In the genomic region with DNA sequence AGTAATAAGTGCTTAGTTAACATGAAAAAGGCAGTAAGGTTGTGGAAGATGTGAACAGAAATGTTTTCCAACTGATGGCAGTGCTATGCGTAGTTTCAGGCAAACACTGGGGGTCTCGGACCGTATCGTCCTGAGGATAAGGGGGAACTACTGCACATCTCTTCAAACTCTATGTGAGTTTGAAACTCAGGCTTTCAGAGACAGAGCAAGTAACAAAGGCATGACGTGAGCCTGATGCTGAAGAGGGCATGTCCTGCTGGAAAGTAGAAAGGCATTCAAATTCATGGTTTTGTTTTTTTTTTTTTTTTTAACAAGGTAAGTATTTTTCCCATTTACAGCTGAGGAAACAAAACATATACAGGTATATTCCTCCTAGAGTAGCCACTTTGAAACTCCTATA, we compare ENCODE assay signal across 21 cellular contexts. TPM values are rescaled to one million over a fixed set of nuclear protein-coding genes. Genes with fewer than 3 reads are reported as not detected.
DNase-seq lines count a peak whose midpoint lies in the region; FAIRE-seq and TF ChIP-seq lines count a peak whose summit lies in the region.
"Had no signal": no experiment of that assay in that cellular context is flagged by ENCODE, and none has a peak within 500 bp of the region (broad histone marks: within the 10 kb centered on the region; RNA-seq: fewer than 3 reads in every experiment).

No MANE protein-coding gene starts in this region.

- no peak overlapping the region for H2AK5ac ChIP-seq in H1 (ENCODE audit: low read depth, low read length)

- no peak overlapping the region for H4K8ac ChIP-seq in H1 (ENCODE audit: extremely low read depth, insufficient read depth, low read length)

- no peak overlapping the region for H3K27ac Mint-ChIP-seq in HFFc6
- H3K27ac Mint-ChIP-seq: CD4-positive, alpha-beta T cell; IgD-negative memory B cell had no signal

- peak overlapping the region; percentile 42 for H3K4me3 ChIP-seq in HUES6 (ENCODE audit: low read depth, low read length)
- peak overlapping the region in 1 of 4 experiments; percentile 11; a peak in 1 of 8 replicates for H3K4me3 ChIP-seq in H1 (ENCODE audit: extremely low read depth in 1 of 4, insufficient read depth in 2 of 4, low read depth in 3 of 4, low read length in 4 of 4)
- H3K4me3 ChIP-seq in iPS-18c (ENCODE audit: insufficient read depth, low read depth, low read length): peak overlapping the region; percentile 32; the same call in 1 of the 2 replicates
- no peak overlapping the region for H3K4me3 ChIP-seq in MG63
- H3K4me3 ChIP-seq: A549, HAP-1 had no signal

- no peak overlapping the region for H3K14ac ChIP-seq in H1 (ENCODE audit: insufficient read length)

- no peak for DNase-seq in H1 (ENCODE audit: low read depth in 1 of 2, low spot score in 2 of 2)
- DNase-seq in cerebellar nuclear complex (lab: John Stamatoyannopoulos, UW): no peak
- DNase-seq in MG63: no peak
- no peak for DNase-seq in GM10248 (ENCODE audit: extremely low spot score)
- no peak for DNase-seq in HFFc6
- DNase-seq: AML-193; Caco-2; CD4-positive, alpha-beta T cell; GOT3; KBM-7 had no signal

- no peak for TF ChIP-seq RAD21 in H1 (IDR thresholded peaks at IDR 0.05 in 1 of 2, conservative IDR thresholded peaks at IDR 0.05 in 1 of 2; ENCODE audit: low read depth in 2 of 2, low read length in 2 of 2)

- H2BK120ac ChIP-seq in H1 (replicated peaks; ENCODE audit: low read depth, low read length): no peak overlapping the region

- no peak for FAIRE-seq in H1 (lab: Jason Lieb, UNC)
- FAIRE-seq: A549, D721Med, GM12891, HepG2 had no signal

- no peaks in the 10 kb centered on the region for H3K9me3 Mint-ChIP-seq in HFFc6
- H3K9me3 Mint-ChIP-seq: CD4-positive, alpha-beta T cell; IgD-negative memory B cell had no signal

- H2BK15ac ChIP-seq in H1 (ENCODE audit: low read length): no peak overlapping the region; the same call in 1 of the 2 replicates

- TF ChIP-seq EP300 in H1 (IDR thresholded peaks at IDR 0.05; ENCODE audit: borderline replicate concordance in 1 of 2, low read depth in 2 of 2, low read length in 2 of 2): no peak

- H3K27me3 Mint-ChIP-seq in HFFc6 (ENCODE audit: insufficient read depth): peaks cover 7% of the 10 kb centered on the region

- H4K20me1 ChIP-seq in H1 (replicated peaks in 1 of 2; ENCODE audit: control insufficient read depth in 1 of 2, insufficient read depth in 2 of 2, low read length in 2 of 2): no peaks in the 10 kb centered on the region

- no peaks in the 10 kb centered on the region for H3K79me1 ChIP-seq in H1 (ENCODE audit: low read depth, low read length)

- peaks cover 13% of the 10 kb centered on the region for H3K4me1 ChIP-seq in ES-I3 (ENCODE audit: insufficient read depth, low read length)
- peaks cover 12% of the 10 kb centered on the region for H3K4me1 ChIP-seq in HUES6 (ENCODE audit: control insufficient read depth, insufficient read depth, low read length)
- H3K4me1 ChIP-seq in H1 (replicated peaks in 1 of 4; ENCODE audit: control insufficient read depth in 3 of 4, insufficient read depth in 4 of 4, low read length in 3 of 4): peaks cover 0 to 9% (median 6%) of the 10 kb centered on the region in 4 experiments; a peak in 5 of 7 replicates
- H3K4me1 ChIP-seq: A549, Caco-2 had no signal

- no peak overlapping the region for H3K56ac ChIP-seq in H1 (replicated peaks; ENCODE audit: insufficient read length, low read depth, low read length)

- POLR2A ChIA-PET in H1 (lab: Charles Lee; ENCODE audit: partially characterized antibody) (no interaction called here), GM10248 (lab: Yijun Ruan, JAX) (no interaction called here)

- H3K4ac ChIP-seq in H1 (replicated peaks; ENCODE audit: insufficient read length, low read depth, low read length): no peak overlapping the region

- H3K4me1 Mint-ChIP-seq in HFFc6 (ENCODE audit: low read depth): no peaks in the 10 kb centered on the region
- H3K4me1 Mint-ChIP-seq: IgD-negative memory B cell had no signal

- no peak for TF ChIP-seq POLR2A in H1 (IDR thresholded peaks at IDR 0.05; ENCODE audit: control extremely low read depth in 1 of 2, low read depth in 2 of 2, low read length in 2 of 2)

- no peak overlapping the region for H4K91ac ChIP-seq in H1 (replicated peaks; ENCODE audit: insufficient read length, low read length)

- H2BK20ac ChIP-seq in H1 (ENCODE audit: low read length): no peak overlapping the region

- H3K27ac ChIP-seq in HUES6 (ENCODE audit: low read depth, low read length) (0 out of 2 replicates have a peak overlapping the region, but pooled peaks have one; percentile 13), H1 (ENCODE audit: low read depth, low read length) (no peak overlapping the region)
- H3K27ac ChIP-seq: 22Rv1, A549, C4-2B had no signal

- peak overlapping the region; percentile 20; the same call in 1 of the 2 replicates for H3K9ac ChIP-seq in ES-I3 (ENCODE audit: low read depth, low read length)
- H3K9ac ChIP-seq in HUES6 (ENCODE audit: low read length): no peak overlapping the region
- peak overlapping the region in 1 of 4 experiments; percentile 2; a peak in 1 of 7 replicates for H3K9ac ChIP-seq in H1 (replicated peaks in 1 of 4; ENCODE audit: extremely low read depth in 1 of 4, low read depth in 3 of 4, low read length in 3 of 4)

- no peaks in the 10 kb centered on the region for H3K23me2 ChIP-seq in H1 (ENCODE audit: low read depth, low read length)

- H3K4me2 ChIP-seq in H1 (ENCODE audit: insufficient read depth in 1 of 2, low read depth in 2 of 2, low read length in 2 of 2): peak overlapping the region; percentile 49 to 51; a peak in 3 of 4 replicates
- H3K4me2 ChIP-seq: A549 had no signal

- no peaks in the 10 kb centered on the region for H3K9me3 ChIP-seq in ES-I3 (ENCODE audit: control insufficient read depth, insufficient read depth, low read length)
- H3K9me3 ChIP-seq in HUES6 (ENCODE audit: control insufficient read depth, insufficient read depth, low read depth, low read length): no peaks in the 10 kb centered on the region
- H3K9me3 ChIP-seq in H1 (ENCODE audit: insufficient read depth in 2 of 2, low read depth in 1 of 2, low read length in 1 of 2): no peaks in the 10 kb centered on the region
- no peaks in the 10 kb centered on the region for H3K9me3 ChIP-seq in iPS-18c (ENCODE audit: control insufficient read depth, insufficient read depth, low read length)
- H3K9me3 ChIP-seq in MG63: no peaks in the 10 kb centered on the region
- H3K9me3 ChIP-seq: A549, Caco-2, HAP-1 had no signal

- no peak for TF ChIP-seq CTCF in H1 (IDR thresholded peaks at IDR 0.05; ENCODE audit: control extremely low read depth in 1 of 3, insufficient read depth in 1 of 3, low read depth in 1 of 3, low read length in 3 of 3)
- TF ChIP-seq CTCF in GM10248 (IDR thresholded peaks at IDR 0.05; ENCODE audit: control extremely low read depth, extremely low read depth, low read depth, missing control alignments): no peak
- TF ChIP-seq CTCF in HFFc6 (IDR thresholded peaks at IDR 0.05): no peak

- 44% methylated on average over 5 of the region's 5 CpGs; no CpG with 5 or more reads in 1 of the 2 experiments for WGBS in H1 (ENCODE audit: extremely low coverage in 1 of 2, insufficient coverage in 1 of 2, insufficient read length in 1 of 2, insufficient replicate concordance in 2 of 2, low coverage in 1 of 2, low lambda C conversion rate in 2 of 2, missing lambda C conversion rate in 1 of 2), 2 experiments

- CTCF ChIA-PET in H1 (lab: Charles Lee; ENCODE audit: partially characterized antibody): no interaction called here
- CTCF ChIA-PET in GM10248 (lab: Yijun Ruan, JAX): interaction anchor here (1.0 kb wide), 1 partner anchor 9 kb away, joined by 3 read pairs; no protein-coding TSS in a partner anchor

- H2AFZ ChIP-seq in H1 (ENCODE audit: low read length): peak overlapping the region; percentile 33

- no peak overlapping the region for H4K5ac ChIP-seq in H1 (ENCODE audit: insufficient read length, low read depth, low read length)

- H3K27me3 ChIP-seq in HUES6 (ENCODE audit: control insufficient read depth, insufficient read depth, low read length) (no peaks in the 10 kb centered on the region), H1 (replicated peaks in 1 of 4; ENCODE audit: control insufficient read depth in 3 of 4, extremely low read depth in 1 of 4, insufficient read depth in 3 of 4, low read length in 3 of 4) (no peaks in the 10 kb centered on the region), MG63 (peaks cover 29% of the 10 kb centered on the region)

- H3K23ac ChIP-seq in H1 (ENCODE audit: insufficient read length): no peak overlapping the region

- no peaks in the 10 kb centered on the region for H3K36me3 Mint-ChIP-seq in HFFc6 (ENCODE audit: low read depth)

- H2BK12ac ChIP-seq in H1 (ENCODE audit: low read depth, low read length): no peak overlapping the region

- peak overlapping the region; percentile 76; the same call in 1 of the 2 replicates for H2BK5ac ChIP-seq in H1 (ENCODE audit: low read depth, low read length)

- H3K36me3 ChIP-seq in ES-I3 (ENCODE audit: insufficient read depth, low read length) (no peaks in the 10 kb centered on the region), HUES6 (ENCODE audit: control insufficient read depth, insufficient read depth, low read length) (no peaks in the 10 kb centered on the region), H1 (ENCODE audit: control insufficient read depth in 2 of 4, insufficient read depth in 4 of 4, low read length in 3 of 4) (no peaks in the 10 kb centered on the region), MG63 (no peaks in the 10 kb centered on the region)
- H3K36me3 ChIP-seq: HAP-1 had no signal

- H3K18ac ChIP-seq in H1 (ENCODE audit: extremely low read depth, low read length): no peak overlapping the region

- H3K79me2 ChIP-seq in H1 (ENCODE audit: control insufficient read depth in 1 of 2, insufficient read depth in 2 of 2, low read length in 2 of 2): no peaks in the 10 kb centered on the region

- no peak overlapping the region for H3K4me3 Mint-ChIP-seq in HFFc6
- H3K4me3 Mint-ChIP-seq: CD4-positive, alpha-beta T cell; IgD-negative memory B cell had no signal

TF ChIP-seq in H1, 55 proteins besides CTCF, POLR2A, EP300 and RAD21 (continues in another document):
- TF ChIP-seq KDM5A (IDR thresholded peaks at IDR 0.05; ENCODE audit: low read length) (no peak), CREB1 (IDR thresholded peaks at IDR 0.05) (peak; percentile 41; the same call in 1 of the 2 replicates), GTF2F1 (IDR thresholded peaks at IDR 0.05; ENCODE audit: borderline replicate concordance, low read depth, low read length) (no peak)

RNA-seq across cellular contexts. Expression of a gene that starts 59.9 kb away (rescaled TPM):
- total RNA-seq in H1 (2021; fragmentation: NEBNext Ultra II Directional; extraction: Animal tissue kit (Norgen Biotek cat#: 25700)): 14.1 and 16.5 TPM in 2 replicates
- 8.5 and 10.5 TPM in 2 replicates for polyA plus RNA-seq in H1 (2011; rRNA removed)
- polyA plus RNA-seq in H1 (2011; cell fraction: cytosol; rRNA removed): 8.6 TPM
- polyA plus RNA-seq in H1 (2011; cell fraction: nucleus; rRNA removed): 10.5 TPM
- polyA plus RNA-seq in H1 (2012, experiment 1 of 2): 4.7 to 10.6 TPM (median 8.1 TPM) in 4 replicates
- 1.2 TPM for polyA plus RNA-seq in H1 (2012, experiment 2 of 2)
- 7.1 TPM for polyA plus RNA-seq in H1 (2013, experiment 1 of 2)
- polyA plus RNA-seq in H1 (2013, experiment 2 of 2): 7.3 TPM
- 33.8 and 39.2 TPM in 2 replicates for polyA minus RNA-seq in H1 (2011; rRNA and poly(A)+ RNA removed)
- polyA minus RNA-seq in H1 (2011; cell fraction: cytosol; rRNA and poly(A)+ RNA removed): 8.4 TPM
- 39.0 TPM for polyA minus RNA-seq in H1 (2011; cell fraction: nucleus; rRNA and poly(A)+ RNA removed)
- total RNA-seq in MG63 (2014; rRNA removed; shearing (Covaris generic); ENCODE audit: low replicate concordance): 0.10 TPM in 1 of 2 replicates, not detected in the other
- total RNA-seq in HFFc6 (2021; fragmentation: NEBNext Ultra II Directional; extraction: Animal tissue kit (Norgen Biotek cat#: 25700)): under 1 TPM; 0.26 to 0.55 (median 0.36) TPM
- polyA plus RNA-seq: IgD-negative memory B cell had no signal
